In the genomic region with DNA sequence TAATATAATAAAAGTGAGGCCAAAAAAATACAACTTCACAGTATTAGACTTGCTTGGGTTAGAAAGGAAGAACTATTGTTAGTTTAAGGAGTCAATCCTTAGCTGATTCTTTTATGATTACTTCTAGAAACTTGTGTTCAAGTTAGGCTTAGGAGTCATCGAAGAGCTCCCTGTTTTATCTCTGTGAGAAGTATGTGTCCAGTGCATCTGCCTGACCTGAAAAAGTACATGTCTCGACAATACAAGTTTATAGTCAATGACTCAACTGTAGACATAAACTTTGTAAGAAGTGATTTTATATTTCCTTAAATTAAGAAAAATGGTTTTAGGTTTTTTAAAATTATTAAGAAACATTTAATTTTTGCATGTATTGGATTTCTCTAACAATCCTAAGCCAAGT, we compare ENCODE assay signal across 19 cellular contexts.
A peak's percentile ranks its signal among the peaks of the same experiment; 100 is the strongest.
DNase-seq lines count a peak whose midpoint lies in the region; ATAC-seq, FAIRE-seq and TF ChIP-seq lines count a peak whose summit lies in the region.
"Had no signal": no experiment of that assay in that cellular context is flagged by ENCODE, and none has a peak within 500 bp of the region (broad histone marks: within the 10 kb centered on the region; RNA-seq: fewer than 3 reads in every experiment).

No MANE protein-coding gene starts in this region.

- no peaks in the 10 kb centered on the region for H3K36me3 ChIP-seq in vagina
- H3K36me3 ChIP-seq: BLaER1, Peyer's patch had no signal

- H3K9me3 ChIP-seq in vagina: no peaks in the 10 kb centered on the region
- H3K9me3 ChIP-seq: BLaER1, Peyer's patch had no signal

- TF ChIP-seq POLR2A in vagina (IDR thresholded peaks at IDR 0.05): no peak
- TF ChIP-seq POLR2A in GM12891 (IDR thresholded peaks at IDR 0.05; ENCODE audit: low read depth, low read length): no peak

- peaks cover 90% of the 10 kb centered on the region for H3K4me1 Mint-ChIP-seq in HFFc6 (ENCODE audit: low read depth)
- H3K4me1 Mint-ChIP-seq: CD8-positive, alpha-beta memory T cell had no signal

- H3K4me3 ChIP-seq in vagina: no peak overlapping the region
- H3K4me3 ChIP-seq: BLaER1, Peyer's patch had no signal

- peak overlapping the region; percentile 60 for H3K4me3 Mint-ChIP-seq in HFFc6
- H3K4me3 Mint-ChIP-seq: CD8-positive, alpha-beta memory T cell had no signal

- intact Hi-C loops in vagina (cut with DNase I): no loop called here

- H3K4me1 ChIP-seq in foreskin keratinocyte (peaks cover 14% of the 10 kb centered on the region), vagina (peaks cover 9% of the 10 kb centered on the region)
- H3K4me1 ChIP-seq: BLaER1, Peyer's patch had no signal

- peak overlapping the region; percentile 71 for H3K27ac Mint-ChIP-seq in HFFc6
- H3K27ac Mint-ChIP-seq: CD8-positive, alpha-beta memory T cell had no signal

- H3K27me3 Mint-ChIP-seq in HFFc6 (ENCODE audit: insufficient read depth): no peaks in the 10 kb centered on the region; the same call in 1 of the 2 replicates
- H3K27me3 Mint-ChIP-seq: CD8-positive, alpha-beta memory T cell had no signal

- ATAC-seq in foreskin keratinocyte (peak; percentile 72), HG03457 (IDR thresholded peaks at IDR 0.05; ENCODE audit: unreplicated experiment) (no peak), GM18909 (IDR thresholded peaks at IDR 0.05; ENCODE audit: poor library complexity, unreplicated experiment) (no peak)
- ATAC-seq: HCT116 had no signal

- H3K27me3 ChIP-seq in foreskin keratinocyte: no peaks in the 10 kb centered on the region
- no peaks in the 10 kb centered on the region for H3K27me3 ChIP-seq in vagina
- H3K27me3 ChIP-seq: BLaER1, Peyer's patch had no signal

- no peak for TF ChIP-seq CTCF in HFFc6 (IDR thresholded peaks at IDR 0.05)
- TF ChIP-seq CTCF in foreskin keratinocyte (conservative IDR thresholded peaks at IDR 0.05): no peak
- no peak for TF ChIP-seq CTCF in vagina (IDR thresholded peaks at IDR 0.05)

- DNase-seq in HFFc6: peak; percentile 32
- peak; percentile 21 for DNase-seq in amniotic epithelial cell (ENCODE audit: low read depth)
- DNase-seq in foreskin keratinocyte: peak; percentile 49 to 76
- DNase-seq in vagina (ENCODE audit: extremely low spot score in 2 of 2): no peak
- no peak for DNase-seq in GM12891 (ENCODE audit: insufficient read length, low spot score)
- DNase-seq: CD8-positive, alpha-beta memory T cell; KBM-7; NCI-H1092 treated with DMSO at 0.1 percent for 48 hours; NCI-H1694; NCI-H2171; NCI-H446 treated with DMSO at 0.1 percent for 48 hours; NCI-H774; Peyer's patch; SHP77 treated with DMSO at 0.1 percent for 48 hours had no signal

- H3K27ac ChIP-seq in foreskin keratinocyte (no peak overlapping the region), vagina (peak overlapping the region; percentile 22)
- H3K27ac ChIP-seq: BLaER1, HL-60, Peyer's patch had no signal

- FAIRE-seq in GM12891 (lab: Jason Lieb, UNC): no peak

- no peaks in the 10 kb centered on the region for H3K9me3 Mint-ChIP-seq in HFFc6
- H3K9me3 Mint-ChIP-seq: CD8-positive, alpha-beta memory T cell had no signal

- H3K36me3 Mint-ChIP-seq in HFFc6 (ENCODE audit: low read depth): no peaks in the 10 kb centered on the region; the same call in 1 of the 2 replicates

TF ChIP-seq in GM12891, 5 proteins besides CTCF, POLR2A, EP300 and RAD21:
- TF ChIP-seq TAF1 (IDR thresholded peaks at IDR 0.05; ENCODE audit: low read depth, low read length) (no peak), POU2F2 (IDR thresholded peaks at IDR 0.05; ENCODE audit: low read depth, low read length) (no peak), POLR2AphosphoS5 (IDR thresholded peaks at IDR 0.05; ENCODE audit: low read depth, low read length) (no peak)

Comparison
In these comparisons a context has a peak if more than half of its experiments do, and no peak if none do; other contexts are left out.
1. DNase-seq: peak in HFFc6 (single experiment), amniotic epithelial cell (single experiment) and foreskin keratinocyte (2 of 2); none in vagina (0 of 2) and GM12891 (single experiment).